ENCODE assay signal across 16 cellular contexts in genomic region chr20:830011-830521, GRCh38. TPM values are rescaled to one million over a fixed set of nuclear protein-coding genes. Genes with fewer than 3 reads are reported as not detected.
DNase-seq lines count a peak whose midpoint lies in the region; TF ChIP-seq lines count a peak whose summit lies in the region.
"Had no signal": no experiment of that assay in that cellular context is flagged by ENCODE, and none has a peak within 500 bp of the region (broad histone marks: within the 10 kb centered on the region; RNA-seq: fewer than 3 reads in every experiment).

No MANE protein-coding gene starts in this region.

- peaks cover 0 to 7% (median 0%) of the 10 kb centered on the region in 7 donors for H3K9me3 Mint-ChIP-seq in CD14-positive monocyte
- H3K9me3 Mint-ChIP-seq: activated T-helper 1 cell treated with anti-CD3 and anti-CD28 coated beads, Interleukin-12 subunit alpha, Interleukin-12 subunit beta, Interleukin-2, Interleukin-4 antibody, amounts not matched to agents 30 ng/mL and 10 ng/mL and 1 ng/mL, durations not matched to agents 14 hours and 24 hours and 36 hours; naive thymus-derived CD8-positive, alpha-beta T cell had no signal

- H3K4me2 ChIP-seq in parathyroid adenoma (ENCODE audit: low read length) = peak overlapping the region; percentile 36

- 62% methylated on average over 8 of the region's 8 CpGs for WGBS in esophagus muscularis mucosa

- no peak overlapping the region for H3K9ac ChIP-seq in parathyroid adenoma

- TF ChIP-seq CTCF in CD14-positive monocyte (IDR thresholded peaks at IDR 0.05) = no peak
- TF ChIP-seq CTCF in coronary artery (IDR thresholded peaks at IDR 0.05) = no peak
- no peak for TF ChIP-seq CTCF in parathyroid adenoma (IDR thresholded peaks at IDR 0.05)
- TF ChIP-seq CTCF in esophagus muscularis mucosa (IDR thresholded peaks at IDR 0.05) = no peak

- H3K79me2 ChIP-seq in parathyroid adenoma = peaks cover 6% of the 10 kb centered on the region

- no peak for TF ChIP-seq POLR2A in esophagus muscularis mucosa (IDR thresholded peaks at IDR 0.05; ENCODE audit: low read depth)

- H3K9me3 ChIP-seq in parathyroid adenoma (ENCODE audit: control insufficient read depth, low read length) (no peaks in the 10 kb centered on the region), esophagus muscularis mucosa (no peaks in the 10 kb centered on the region)

- H3K36me3 Mint-ChIP-seq in CD14-positive monocyte = no peaks in the 10 kb centered on the region
- H3K36me3 Mint-ChIP-seq: naive thymus-derived CD8-positive, alpha-beta T cell had no signal

- H3K27me3 ChIP-seq in parathyroid adenoma (ENCODE audit: control insufficient read depth, insufficient read depth, low read length) = no peaks in the 10 kb centered on the region
- no peaks in the 10 kb centered on the region for H3K27me3 ChIP-seq in esophagus muscularis mucosa

- DNase-seq in CD14-positive monocyte (ENCODE audit: low spot score) = peak; percentile 74
- peak; percentile 31 for DNase-seq in HT1080 (ENCODE audit: low read depth)
- DNase-seq in coronary artery (ENCODE audit: low spot score) = peak; percentile 11
- DNase-seq in OCI-M2 (lab: John Stamatoyannopoulos, UW; ENCODE audit: unreplicated experiment) = no peak
- DNase-seq in NCI-H345 (lab: John Stamatoyannopoulos, UW) = no peak
- DNase-seq in activated CD8-positive, alpha-beta memory T cell treated with anti-CD3 and anti-CD28 coated beads, Interleukin-2, amount 50 U/mL, for 4 hours = no peak
- DNase-seq in esophagus muscularis mucosa (ENCODE audit: extremely low spot score) = no peak
- DNase-seq: hippocampal formation; mesendoderm; naive thymus-derived CD8-positive, alpha-beta T cell; NCI-H226; substantia nigra had no signal

- H3K27me3 Mint-ChIP-seq in CD14-positive monocyte (ENCODE audit: low read depth in 3 of 3) = peaks cover 0 to 3% (median 0%) of the 10 kb centered on the region in 3 donors
- H3K27me3 Mint-ChIP-seq: naive thymus-derived CD8-positive, alpha-beta T cell had no signal

- H3K36me3 ChIP-seq in parathyroid adenoma (ENCODE audit: control insufficient read depth, insufficient read depth, low read length) (no peaks in the 10 kb centered on the region), esophagus muscularis mucosa (no peaks in the 10 kb centered on the region)

- H3K27ac Mint-ChIP-seq in CD14-positive monocyte = peak overlapping the region; percentile 68 to 95 (median 88)
- H3K27ac Mint-ChIP-seq: activated T-helper 1 cell treated with anti-CD3 and anti-CD28 coated beads, Interleukin-12 subunit alpha, Interleukin-12 subunit beta, Interleukin-2, Interleukin-4 antibody, amounts not matched to agents 30 ng/mL and 10 ng/mL and 1 ng/mL, durations not matched to agents 14 hours and 24 hours and 36 hours; B cell had no signal

- no peak for TF ChIP-seq EP300 in esophagus muscularis mucosa (IDR thresholded peaks at IDR 0.05)

- peaks cover 54% of the 10 kb centered on the region for H3K4me1 Mint-ChIP-seq in CD14-positive monocyte

- H3K27ac ChIP-seq in coronary artery = no peak overlapping the region
- H3K27ac ChIP-seq in parathyroid adenoma = peak overlapping the region; percentile 95
- H3K27ac ChIP-seq in esophagus muscularis mucosa (replicated peaks in 1 of 4) = no peak overlapping the region

- H3K4me3 ChIP-seq in coronary artery (no peak overlapping the region), parathyroid adenoma (ENCODE audit: low read depth, low read length) (no peak overlapping the region), esophagus muscularis mucosa (no peak overlapping the region)
- H3K4me3 ChIP-seq: GM12878 had no signal

- H3K4me1 ChIP-seq in parathyroid adenoma = peaks cover 23% of the 10 kb centered on the region
- peaks cover 11 to 24% (median 21%) of the 10 kb centered on the region in 4 donors for H3K4me1 ChIP-seq in esophagus muscularis mucosa

- H2AFZ ChIP-seq in parathyroid adenoma = peak overlapping the region; percentile 54

- intact Hi-C loops in CD14-positive monocyte (cut with micrococcal nuclease) = loop anchor here in 1 of 2 donors (10.0 kb wide), 1 partner anchor 175 kb away; the partner anchor contains the start of gene SRXN1
- intact Hi-C loops in esophagus muscularis mucosa (cut with DNase I) = loop anchor here (5.0 kb wide), 1 partner anchor 178 kb away; the partner anchor contains the start of gene SRXN1

- H3K4me3 Mint-ChIP-seq in CD14-positive monocyte = peak overlapping the region in 1 of 2 donors; percentile 51
- H3K4me3 Mint-ChIP-seq: activated T-helper 1 cell treated with anti-CD3 and anti-CD28 coated beads, Interleukin-12 subunit alpha, Interleukin-12 subunit beta, Interleukin-2, Interleukin-4 antibody, amounts not matched to agents 30 ng/mL and 10 ng/mL and 1 ng/mL, durations not matched to agents 14 hours and 24 hours and 36 hours; B cell; naive thymus-derived CD8-positive, alpha-beta T cell had no signal

RNA-seq across cellular contexts. Expression of gene FAM110A, which starts 3.4 kb away (rescaled TPM):
- 10 to 100 TPM; 13.8 to 27.8 TPM for polyA plus RNA-seq in CD14-positive monocyte
- total RNA-seq in HT1080 (2014; rRNA removed; shearing (Covaris generic)) = 5.8 and 6.4 TPM in 2 replicates
- 8.4 and 11.5 TPM in 2 replicates for polyA plus RNA-seq in HT1080 (2015; cell fraction: cytosol; rRNA removed)
- 9.1 and 9.4 TPM in 2 replicates for polyA plus RNA-seq in HT1080 (2015; cell fraction: nucleus; rRNA removed)
- total RNA-seq in esophagus muscularis mucosa = 1 to 10 TPM; 2.0 to 4.4 (median 3.2) TPM

Comparison
In these comparisons a context has a peak if more than half of its experiments do, and no peak if none do; other contexts are left out.
1. DNase-seq: peak in CD14-positive monocyte (single experiment), HT1080 (single experiment) and coronary artery (single experiment); none in OCI-M2 (single experiment), NCI-H345 (single experiment), activated CD8-positive, alpha-beta memory T cell treated with anti-CD3 and anti-CD28 coated beads, Interleukin-2, amount 50 U/mL, for 4 hours (single experiment) and esophagus muscularis mucosa (single experiment).